Comparison of ENCODE assay signal across 8 cellular contexts in genomic region chr6:70413829-70414494, GRCh38. TPM values are rescaled to one million over a fixed set of nuclear protein-coding genes. Genes with fewer than 3 reads are reported as not detected.
A peak's percentile ranks its signal among the peaks of the same experiment; 100 is the strongest.
DNase-seq lines count a peak whose midpoint lies in the region; FAIRE-seq and TF ChIP-seq lines count a peak whose summit lies in the region.

No MANE protein-coding gene starts in this region.

- CTCF ChIA-PET in activated CD4-positive, alpha-beta memory T cell treated with anti-CD3 and anti-CD28 coated beads, Interleukin-2, amount 10 ng/mL, durations not matched to agents 7 days and 5 days (lab: Charles Lee) = interaction anchor here (1.1 to 3.7 kb wide), 6 partner anchors 11 to 542 kb away, joined by 3 to 25 read pairs (median 4); partner anchors contain the start of genes SDHAF4 and SMAP1

- H3K4me3 ChIP-seq in LNCaP clone FGC (ENCODE audit: low read depth, low read length) (peak overlapping the region; percentile 79), neuron (ENCODE audit: low read length) (peak overlapping the region; percentile 65)

- H3K27ac Mint-ChIP-seq in activated CD4-positive, alpha-beta memory T cell treated with anti-CD3 and anti-CD28 coated beads, Interleukin-2, amount 10 ng/mL, durations not matched to agents 7 days and 5 days = peak overlapping the region; percentile 77

- H3K9me3 Mint-ChIP-seq in activated CD4-positive, alpha-beta memory T cell treated with anti-CD3 and anti-CD28 coated beads, Interleukin-2, amount 10 ng/mL, durations not matched to agents 7 days and 5 days = no peaks in the 10 kb centered on the region

- peaks cover 23% of the 10 kb centered on the region for H3K36me3 ChIP-seq in neuron (ENCODE audit: insufficient read depth, low read length)

- TF ChIP-seq CTCF in LNCaP clone FGC (IDR thresholded peaks at IDR 0.05; ENCODE audit: control insufficient read depth, extremely low read depth, insufficient read depth) = no peak

- peaks cover 6% of the 10 kb centered on the region for H3K27me3 Mint-ChIP-seq in activated CD4-positive, alpha-beta memory T cell treated with anti-CD3 and anti-CD28 coated beads, Interleukin-2, amount 10 ng/mL, durations not matched to agents 7 days and 5 days

- peak overlapping the region; percentile 87 for H3K4me3 Mint-ChIP-seq in activated CD4-positive, alpha-beta memory T cell treated with anti-CD3 and anti-CD28 coated beads, Interleukin-2, amount 10 ng/mL, durations not matched to agents 7 days and 5 days

- peak; percentile 11 for FAIRE-seq in H54 (lab: Jason Lieb, UNC)

- no peak for TF ChIP-seq POLR2A in H54 (IDR thresholded peaks at IDR 0.05; ENCODE audit: low read depth, low read length)

- POLR2A ChIA-PET in activated CD4-positive, alpha-beta memory T cell treated with anti-CD3 and anti-CD28 coated beads, Interleukin-2, amount 10 ng/mL, durations not matched to agents 7 days and 5 days (lab: Charles Lee) = interaction anchor here (0.8 to 2.2 kb wide), 6 partner anchors 14 to 875 kb away, joined by 3 to 11 read pairs (median 4); partner anchors contain the start of genes OGFRL1 and SDHAF4

- H2AFZ ChIP-seq in neuron (ENCODE audit: low read depth, low read length) = peak overlapping the region; percentile 69

- peak; percentile 5 for DNase-seq in activated T-cell treated with anti-CD3 and anti-CD28 coated beads for 1 hour (ENCODE audit: low read depth)
- no peak for DNase-seq in activated T-cell treated with anti-CD3 and anti-CD28 coated beads, Interleukin-2, amount 50 U/mL, for 1 hour
- peak; percentile 5 for DNase-seq in H54 (ENCODE audit: insufficient read length, low spot score)
- no peak for DNase-seq in LNCaP clone FGC (ENCODE audit: low read depth)
- no peak for DNase-seq in activated CD4-positive, alpha-beta memory T cell treated with anti-CD3 and anti-CD28 coated beads, Interleukin-2, amount 10 ng/mL, durations not matched to agents 7 days and 5 days
- DNase-seq in foreskin melanocyte = peak; percentile 10
- no peak for DNase-seq in dedifferentiated amniotic fluid mesenchymal stem cell (ENCODE audit: extremely low spot score)

- H3K4me1 ChIP-seq in neuron (ENCODE audit: insufficient read depth, low read length) = peaks cover 13% of the 10 kb centered on the region

- H3K27me3 ChIP-seq in neuron (ENCODE audit: insufficient read depth, low read length) = no peaks in the 10 kb centered on the region

- peaks cover 4% of the 10 kb centered on the region for H3K9me3 ChIP-seq in neuron (ENCODE audit: low read length)

- H3K36me3 Mint-ChIP-seq in activated CD4-positive, alpha-beta memory T cell treated with anti-CD3 and anti-CD28 coated beads, Interleukin-2, amount 10 ng/mL, durations not matched to agents 7 days and 5 days (ENCODE audit: low read depth) = peaks cover 12% of the 10 kb centered on the region

- peaks cover 25% of the 10 kb centered on the region for H3K4me1 Mint-ChIP-seq in activated CD4-positive, alpha-beta memory T cell treated with anti-CD3 and anti-CD28 coated beads, Interleukin-2, amount 10 ng/mL, durations not matched to agents 7 days and 5 days

RNA-seq across cellular contexts. Expression of gene FAM135A, which starts 0.7 kb away (rescaled TPM):
- 1 to 10 TPM; 9.2 to 10.0 TPM for total RNA-seq in activated CD4-positive, alpha-beta memory T cell treated with anti-CD3 and anti-CD28 coated beads, Interleukin-2, amount 10 ng/mL, durations not matched to agents 7 days and 5 days

Comparison
In these comparisons a context has a peak if more than half of its experiments do, and no peak if none do; other contexts are left out.
1. DNase-seq: peak in activated T-cell treated with anti-CD3 and anti-CD28 coated beads for 1 hour (single experiment), H54 (single experiment) and foreskin melanocyte (single experiment); none in activated T-cell treated with anti-CD3 and anti-CD28 coated beads, Interleukin-2, amount 50 U/mL, for 1 hour (single experiment), LNCaP clone FGC (single experiment), activated CD4-positive, alpha-beta memory T cell treated with anti-CD3 and anti-CD28 coated beads, Interleukin-2, amount 10 ng/mL, durations not matched to agents 7 days and 5 days (single experiment) and dedifferentiated amniotic fluid mesenchymal stem cell (single experiment).